In the genomic region with DNA sequence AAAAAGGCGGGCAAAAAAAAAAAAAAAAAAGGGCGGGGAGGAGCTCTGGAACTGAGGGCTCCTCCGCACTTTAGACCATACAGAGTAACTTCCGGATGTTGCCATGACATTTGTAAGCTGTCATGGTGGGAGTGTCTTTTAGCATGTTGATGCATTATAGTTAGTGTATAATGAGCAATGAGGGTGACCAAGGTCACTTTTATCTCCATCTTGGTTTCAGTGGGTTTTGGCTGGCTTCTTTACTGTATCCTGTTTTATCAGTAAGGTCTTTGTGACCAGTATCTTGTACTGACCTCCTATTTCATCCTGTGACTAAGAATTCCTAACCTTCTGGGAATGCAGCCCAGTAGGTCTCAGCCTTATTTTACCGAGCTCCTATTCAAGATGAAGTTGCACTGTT, we compare ENCODE assay signal across 18 cellular contexts.
DNase-seq lines count a peak whose midpoint lies in the region.
"Had no signal": no experiment of that assay in that cellular context is flagged by ENCODE, and none has a peak within 500 bp of the region (broad histone marks: within the 10 kb centered on the region; RNA-seq: fewer than 3 reads in every experiment).

No MANE protein-coding gene starts in this region.

- H3K4me3 ChIP-seq in ectodermal cell (ENCODE audit: insufficient read depth, low read depth, low read length), result no peak overlapping the region
- no peak overlapping the region for H3K4me3 ChIP-seq in neuron (ENCODE audit: low read length)
- H3K4me3 ChIP-seq: BLaER1 treated with 17β-estradiol and CSF1 and Interleukin-3, amounts not matched to agents 10 nM and 100 nM; GM12878; HAP-1 had no signal

- no peak overlapping the region for H3K4me3 Mint-ChIP-seq in activated T-helper 1 cell treated with anti-CD3 and anti-CD28 coated beads, Interleukin-12 subunit alpha, Interleukin-12 subunit beta, Interleukin-2, Interleukin-4 antibody, amounts not matched to agents 30 ng/mL and 10 ng/mL and 1 ng/mL, durations not matched to agents 14 hours and 24 hours and 36 hours
- H3K4me3 Mint-ChIP-seq: CD4-positive, CD25-positive, alpha-beta regulatory T cell had no signal

- H3K27ac ChIP-seq in ectodermal cell (ENCODE audit: insufficient read depth, low read depth, low read length, poor library complexity, severe bottlenecking), result peak overlapping the region; percentile 27
- H3K27ac ChIP-seq: BLaER1 treated with 17β-estradiol and CSF1 and Interleukin-3, amounts not matched to agents 10 nM and 100 nM; HL-60 had no signal

- H3K9me3 Mint-ChIP-seq in activated T-helper 1 cell treated with anti-CD3 and anti-CD28 coated beads, Interleukin-12 subunit alpha, Interleukin-12 subunit beta, Interleukin-2, Interleukin-4 antibody, amounts not matched to agents 30 ng/mL and 10 ng/mL and 1 ng/mL, durations not matched to agents 14 hours and 24 hours and 36 hours, result no peaks in the 10 kb centered on the region

- no peak overlapping the region for H3K27ac Mint-ChIP-seq in activated T-helper 1 cell treated with anti-CD3 and anti-CD28 coated beads, Interleukin-12 subunit alpha, Interleukin-12 subunit beta, Interleukin-2, Interleukin-4 antibody, amounts not matched to agents 30 ng/mL and 10 ng/mL and 1 ng/mL, durations not matched to agents 14 hours and 24 hours and 36 hours
- H3K27ac Mint-ChIP-seq: CD4-positive, CD25-positive, alpha-beta regulatory T cell had no signal

- intact Hi-C loops in activated T-helper 1 cell treated with anti-CD3 and anti-CD28 coated beads, Interleukin-12 subunit alpha, Interleukin-12 subunit beta, Interleukin-2, Interleukin-4 antibody, amounts not matched to agents 30 ng/mL and 10 ng/mL and 1 ng/mL, durations not matched to agents 14 hours and 24 hours and 36 hours (cut with micrococcal nuclease), result no loop called here

- H3K27me3 ChIP-seq in ectodermal cell (ENCODE audit: control insufficient read depth, insufficient read depth, low read length, poor library complexity, severe bottlenecking) (no peaks in the 10 kb centered on the region), neuron (ENCODE audit: insufficient read depth, low read length) (no peaks in the 10 kb centered on the region)
- H3K27me3 ChIP-seq: BLaER1 treated with 17β-estradiol and CSF1 and Interleukin-3, amounts not matched to agents 10 nM and 100 nM had no signal

- no peaks in the 10 kb centered on the region for H3K36me3 Mint-ChIP-seq in activated T-helper 1 cell treated with anti-CD3 and anti-CD28 coated beads, Interleukin-12 subunit alpha, Interleukin-12 subunit beta, Interleukin-2, Interleukin-4 antibody, amounts not matched to agents 30 ng/mL and 10 ng/mL and 1 ng/mL, durations not matched to agents 14 hours and 24 hours and 36 hours (ENCODE audit: low read depth)
- H3K36me3 Mint-ChIP-seq: CD4-positive, CD25-positive, alpha-beta regulatory T cell had no signal

- no peaks in the 10 kb centered on the region for H3K36me3 ChIP-seq in ectodermal cell (ENCODE audit: control insufficient read depth, insufficient read depth, low read length)
- H3K36me3 ChIP-seq in neuron (ENCODE audit: insufficient read depth, low read length), result no peaks in the 10 kb centered on the region
- H3K36me3 ChIP-seq: BLaER1 treated with 17β-estradiol and CSF1 and Interleukin-3, amounts not matched to agents 10 nM and 100 nM; HAP-1 had no signal

- H3K27me3 Mint-ChIP-seq in activated T-helper 1 cell treated with anti-CD3 and anti-CD28 coated beads, Interleukin-12 subunit alpha, Interleukin-12 subunit beta, Interleukin-2, Interleukin-4 antibody, amounts not matched to agents 30 ng/mL and 10 ng/mL and 1 ng/mL, durations not matched to agents 14 hours and 24 hours and 36 hours (ENCODE audit: insufficient read depth), result no peaks in the 10 kb centered on the region
- H3K27me3 Mint-ChIP-seq: CD4-positive, CD25-positive, alpha-beta regulatory T cell had no signal

- H3K4me1 ChIP-seq in ectodermal cell (ENCODE audit: control insufficient read depth, insufficient read depth, low read length) (peaks cover 10% of the 10 kb centered on the region), neuron (ENCODE audit: insufficient read depth, low read length) (no peaks in the 10 kb centered on the region)
- H3K4me1 ChIP-seq: BLaER1 treated with 17β-estradiol and CSF1 and Interleukin-3, amounts not matched to agents 10 nM and 100 nM; HAP-1 had no signal

- peak overlapping the region; percentile 43 for H2AFZ ChIP-seq in neuron (ENCODE audit: low read depth, low read length)

- 79 to 86% methylated on average over 4 to 5 of the region's 5 CpGs for WGBS in ectodermal cell, 2 experiments

- DNase-seq in COLO829 (ENCODE audit: low spot score) (peak; percentile 45), NCI-H226 (peak; percentile 31), nucleus accumbens (lab: John Stamatoyannopoulos, UW) (no peak), NCI-H446 (lab: John Stamatoyannopoulos, UW) (no peak)
- DNase-seq in activated T-helper 1 cell treated with anti-CD3 and anti-CD28 coated beads, Interleukin-12 subunit alpha, Interleukin-12 subunit beta, Interleukin-2, Interleukin-4 antibody, amounts not matched to agents 30 ng/mL and 10 ng/mL and 1 ng/mL, durations not matched to agents 14 hours and 24 hours and 36 hours (ENCODE audit: low spot score), result no peak
- DNase-seq: 8988T; ACHN; Calu3; CD4-positive, CD25-positive, alpha-beta regulatory T cell; DMS 273 treated with DMSO at 0.1 percent for 48 hours; GOT3; IMR-90 had no signal

- H3K9me3 ChIP-seq in ectodermal cell (ENCODE audit: control insufficient read depth, low read length) (no peaks in the 10 kb centered on the region), neuron (ENCODE audit: low read length) (no peaks in the 10 kb centered on the region)
- H3K9me3 ChIP-seq: BLaER1 treated with 17β-estradiol and CSF1 and Interleukin-3, amounts not matched to agents 10 nM and 100 nM; HAP-1 had no signal

- H3K4me1 Mint-ChIP-seq in activated T-helper 1 cell treated with anti-CD3 and anti-CD28 coated beads, Interleukin-12 subunit alpha, Interleukin-12 subunit beta, Interleukin-2, Interleukin-4 antibody, amounts not matched to agents 30 ng/mL and 10 ng/mL and 1 ng/mL, durations not matched to agents 14 hours and 24 hours and 36 hours (ENCODE audit: low read depth), result no peaks in the 10 kb centered on the region
- H3K4me1 Mint-ChIP-seq: CD4-positive, CD25-positive, alpha-beta regulatory T cell had no signal

Comparison
In these comparisons a context has a peak if more than half of its experiments do, and no peak if none do; other contexts are left out.
1. DNase-seq: peak in COLO829 (single experiment) and NCI-H226 (single experiment); none in nucleus accumbens (0 of 56), activated T-helper 1 cell treated with anti-CD3 and anti-CD28 coated beads, Interleukin-12 subunit alpha, Interleukin-12 subunit beta, Interleukin-2, Interleukin-4 antibody, amounts not matched to agents 30 ng/mL and 10 ng/mL and 1 ng/mL, durations not matched to agents 14 hours and 24 hours and 36 hours (single experiment) and NCI-H446 (0 of 2).